8 cellular contexts compared by ENCODE assay signal in the genomic region with DNA sequence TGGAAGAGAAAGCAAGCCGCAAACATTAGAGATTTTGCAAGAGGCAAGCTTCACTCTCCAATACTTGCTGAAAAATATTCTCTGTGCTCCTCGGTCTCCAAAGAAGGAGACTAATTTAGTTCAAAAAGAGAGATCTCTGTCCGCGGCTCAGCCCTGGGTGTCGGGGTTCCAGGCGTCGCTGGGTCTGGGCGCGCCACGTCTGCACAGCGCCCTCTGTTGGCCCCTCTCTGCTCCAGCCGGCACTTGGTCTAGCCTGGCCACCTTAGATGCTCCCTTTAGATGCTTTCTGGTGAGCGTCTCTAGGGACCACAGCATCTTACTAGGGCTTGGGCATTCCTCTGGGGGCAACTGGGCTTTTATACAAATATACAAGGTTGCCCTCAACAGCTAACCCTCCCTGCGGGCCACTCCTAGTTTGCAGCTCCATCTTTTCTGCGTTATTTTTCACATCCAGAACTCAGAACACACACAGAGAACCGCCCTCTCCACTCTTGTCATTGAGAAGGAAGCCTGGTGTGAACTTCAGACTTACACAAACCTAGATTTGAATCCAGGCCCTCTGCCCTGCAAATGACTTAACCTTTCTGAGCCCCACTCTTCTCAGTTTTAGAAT.
A peak's percentile ranks its signal among the peaks of the same experiment; 100 is the strongest.
DNase-seq lines count a peak whose midpoint lies in the region; ATAC-seq and TF ChIP-seq lines count a peak whose summit lies in the region.

No MANE protein-coding gene starts in this region.

- H3K36me3 Mint-ChIP-seq in activated naive CD8-positive, alpha-beta T cell treated with anti-CD3 and anti-CD28 coated beads, Interleukin-2, amount 50 U/mL, for 24 hours (ENCODE audit: low read depth), result no peaks in the 10 kb centered on the region

- DNase-seq in EH (ENCODE audit: low read depth) (peak; percentile 15), kidney epithelial cell (ENCODE audit: low read depth) (no peak), prostate gland (ENCODE audit: low spot score) (no peak), RKO (ENCODE audit: low spot score) (no peak)
- peak; percentile 75 for DNase-seq in activated naive CD8-positive, alpha-beta T cell treated with anti-CD3 and anti-CD28 coated beads, Interleukin-2, amount 50 U/mL, for 24 hours
- peak; percentile 16 for DNase-seq in stimulated activated CD8-positive, alpha-beta memory T cell treated with anti-CD3 and anti-CD28 coated beads, Interleukin-12 subunit alpha, Interleukin-12 subunit beta, amount 100 ng/mL, for 24 hours (ENCODE audit: extremely low read depth)

- TF ChIP-seq CTCF in kidney epithelial cell (IDR thresholded peaks at IDR 0.05; ENCODE audit: insufficient read depth, low read length, poor library complexity, severe bottlenecking), result peak; percentile 70
- TF ChIP-seq CTCF in prostate gland (IDR thresholded peaks at IDR 0.05), result peak in 2 of 4 experiments; percentile 22 to 43

- intact Hi-C loops in prostate gland (cut with DNase I), result no loop called here

- TF ChIP-seq POLR2A in prostate gland (IDR thresholded peaks at IDR 0.05), result no peak

- no peak overlapping the region for H3K27ac Mint-ChIP-seq in activated naive CD8-positive, alpha-beta T cell treated with anti-CD3 and anti-CD28 coated beads, Interleukin-2, amount 50 U/mL, for 24 hours

- H3K9me3 ChIP-seq in prostate gland, result no peaks in the 10 kb centered on the region

- H3K4me1 Mint-ChIP-seq in activated naive CD8-positive, alpha-beta T cell treated with anti-CD3 and anti-CD28 coated beads, Interleukin-2, amount 50 U/mL, for 24 hours, result peaks cover 11% of the 10 kb centered on the region

- ATAC-seq in HG02588 (IDR thresholded peaks at IDR 0.05; ENCODE audit: unreplicated experiment) (peak; percentile 67), SK-N-SH treated with all-trans-retinoic acid at 6 μM for 48 hours (peak; percentile 91)
- ATAC-seq in activated naive CD8-positive, alpha-beta T cell treated with anti-CD3 and anti-CD28 coated beads, Interleukin-2, amount 50 U/mL, for 24 hours, result peak; percentile 88

- H3K36me3 ChIP-seq in kidney epithelial cell (ENCODE audit: control insufficient read depth, insufficient read depth, low read length), result no peaks in the 10 kb centered on the region
- H3K36me3 ChIP-seq in prostate gland, result no peaks in the 10 kb centered on the region

- H3K27me3 Mint-ChIP-seq in activated naive CD8-positive, alpha-beta T cell treated with anti-CD3 and anti-CD28 coated beads, Interleukin-2, amount 50 U/mL, for 24 hours, result peaks cover 2% of the 10 kb centered on the region

- H3K4me1 ChIP-seq in prostate gland (replicated peaks), result no peaks in the 10 kb centered on the region

- no peak overlapping the region for H3K27ac ChIP-seq in prostate gland

- WGBS in prostate gland, result 41% methylated on average over 16 of the region's 16 CpGs

- no peaks in the 10 kb centered on the region for H3K9me3 Mint-ChIP-seq in activated naive CD8-positive, alpha-beta T cell treated with anti-CD3 and anti-CD28 coated beads, Interleukin-2, amount 50 U/mL, for 24 hours

- no peaks in the 10 kb centered on the region for H3K27me3 ChIP-seq in kidney epithelial cell (ENCODE audit: control insufficient read depth, insufficient read depth, low read length)
- no peaks in the 10 kb centered on the region for H3K27me3 ChIP-seq in prostate gland (replicated peaks; ENCODE audit: insufficient read depth)

- H3K4me3 Mint-ChIP-seq in activated naive CD8-positive, alpha-beta T cell treated with anti-CD3 and anti-CD28 coated beads, Interleukin-2, amount 50 U/mL, for 24 hours, result peak overlapping the region; percentile 49

- no peak overlapping the region for H3K4me3 ChIP-seq in kidney epithelial cell (ENCODE audit: low read depth, low read length)
- no peak overlapping the region for H3K4me3 ChIP-seq in prostate gland

TF ChIP-seq in SK-N-SH treated with all-trans-retinoic acid at 6 μM for 48 hours, 23 proteins besides CTCF, POLR2A, EP300 and RAD21:
- TF ChIP-seq TCF4 (CRISPR knock-in tag; IDR thresholded peaks at IDR 0.05; ENCODE audit: borderline replicate concordance), result no peak
- TF ChIP-seq, protein P1, sequence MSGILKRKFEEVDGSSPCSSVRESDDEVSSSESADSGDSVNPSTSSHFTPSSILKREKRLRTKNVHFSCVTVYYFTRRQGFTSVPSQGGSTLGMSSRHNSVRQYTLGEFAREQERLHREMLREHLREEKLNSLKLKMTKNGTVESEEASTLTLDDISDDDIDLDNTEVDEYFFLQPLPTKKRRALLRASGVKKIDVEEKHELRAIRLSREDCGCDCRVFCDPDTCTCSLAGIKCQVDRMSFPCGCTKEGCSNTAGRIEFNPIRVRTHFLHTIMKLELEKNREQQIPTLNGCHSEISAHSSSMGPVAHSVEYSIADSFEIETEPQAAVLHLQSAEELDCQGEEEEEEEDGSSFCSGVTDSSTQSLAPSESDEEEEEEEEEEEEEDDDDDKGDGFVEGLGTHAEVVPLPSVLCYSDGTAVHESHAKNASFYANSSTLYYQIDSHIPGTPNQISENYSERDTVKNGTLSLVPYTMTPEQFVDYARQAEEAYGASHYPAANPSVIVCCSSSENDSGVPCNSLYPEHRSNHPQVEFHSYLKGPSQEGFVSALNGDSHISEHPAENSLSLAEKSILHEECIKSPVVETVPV (CRISPR knock-in tag; IDR thresholded peaks at IDR 0.05), result no peak
- TF ChIP-seq BACH2 (CRISPR knock-in tag; IDR thresholded peaks at IDR 0.05; ENCODE audit: borderline replicate concordance), result no peak
- TF ChIP-seq GLIS3 (CRISPR knock-in tag; IDR thresholded peaks at IDR 0.05), result no peak
- no peak for TF ChIP-seq ZNF565 (CRISPR knock-in tag; conservative IDR thresholded peaks at IDR 0.05; ENCODE audit: low read depth)
- TF ChIP-seq CSDC2 (CRISPR knock-in tag; IDR thresholded peaks at IDR 0.05), result no peak
- TF ChIP-seq ZFP3 (CRISPR knock-in tag; IDR thresholded peaks at IDR 0.05), result no peak
- no peak for TF ChIP-seq PPARA (CRISPR knock-in tag; IDR thresholded peaks at IDR 0.05; ENCODE audit: borderline replicate concordance)
- TF ChIP-seq, protein P2, sequence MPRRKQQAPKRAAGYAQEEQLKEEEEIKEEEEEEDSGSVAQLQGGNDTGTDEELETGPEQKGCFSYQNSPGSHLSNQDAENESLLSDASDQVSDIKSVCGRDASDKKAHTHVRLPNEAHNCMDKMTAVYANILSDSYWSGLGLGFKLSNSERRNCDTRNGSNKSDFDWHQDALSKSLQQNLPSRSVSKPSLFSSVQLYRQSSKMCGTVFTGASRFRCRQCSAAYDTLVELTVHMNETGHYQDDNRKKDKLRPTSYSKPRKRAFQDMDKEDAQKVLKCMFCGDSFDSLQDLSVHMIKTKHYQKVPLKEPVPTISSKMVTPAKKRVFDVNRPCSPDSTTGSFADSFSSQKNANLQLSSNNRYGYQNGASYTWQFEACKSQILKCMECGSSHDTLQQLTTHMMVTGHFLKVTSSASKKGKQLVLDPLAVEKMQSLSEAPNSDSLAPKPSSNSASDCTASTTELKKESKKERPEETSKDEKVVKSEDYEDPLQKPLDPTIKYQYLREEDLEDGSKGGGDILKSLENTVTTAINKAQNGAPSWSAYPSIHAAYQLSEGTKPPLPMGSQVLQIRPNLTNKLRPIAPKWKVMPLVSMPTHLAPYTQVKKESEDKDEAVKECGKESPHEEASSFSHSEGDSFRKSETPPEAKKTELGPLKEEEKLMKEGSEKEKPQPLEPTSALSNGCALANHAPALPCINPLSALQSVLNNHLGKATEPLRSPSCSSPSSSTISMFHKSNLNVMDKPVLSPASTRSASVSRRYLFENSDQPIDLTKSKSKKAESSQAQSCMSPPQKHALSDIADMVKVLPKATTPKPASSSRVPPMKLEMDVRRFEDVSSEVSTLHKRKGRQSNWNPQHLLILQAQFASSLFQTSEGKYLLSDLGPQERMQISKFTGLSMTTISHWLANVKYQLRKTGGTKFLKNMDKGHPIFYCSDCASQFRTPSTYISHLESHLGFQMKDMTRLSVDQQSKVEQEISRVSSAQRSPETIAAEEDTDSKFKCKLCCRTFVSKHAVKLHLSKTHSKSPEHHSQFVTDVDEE (CRISPR knock-in tag; IDR thresholded peaks at IDR 0.05), result no peak

Comparison
In these comparisons a context has a peak if more than half of its experiments do, and no peak if none do; other contexts are left out.
1. DNase-seq: peak in EH (single experiment), activated naive CD8-positive, alpha-beta T cell treated with anti-CD3 and anti-CD28 coated beads, Interleukin-2, amount 50 U/mL, for 24 hours (single experiment) and stimulated activated CD8-positive, alpha-beta memory T cell treated with anti-CD3 and anti-CD28 coated beads, Interleukin-12 subunit alpha, Interleukin-12 subunit beta, amount 100 ng/mL, for 24 hours (single experiment); none in kidney epithelial cell (single experiment), prostate gland (single experiment) and RKO (single experiment).
2. Peak in every context shown above with its lines, with median percentiles within 50 percentile points of each other: ATAC-seq.